ENCODE assay signal across 27 cellular contexts in the genomic region with DNA sequence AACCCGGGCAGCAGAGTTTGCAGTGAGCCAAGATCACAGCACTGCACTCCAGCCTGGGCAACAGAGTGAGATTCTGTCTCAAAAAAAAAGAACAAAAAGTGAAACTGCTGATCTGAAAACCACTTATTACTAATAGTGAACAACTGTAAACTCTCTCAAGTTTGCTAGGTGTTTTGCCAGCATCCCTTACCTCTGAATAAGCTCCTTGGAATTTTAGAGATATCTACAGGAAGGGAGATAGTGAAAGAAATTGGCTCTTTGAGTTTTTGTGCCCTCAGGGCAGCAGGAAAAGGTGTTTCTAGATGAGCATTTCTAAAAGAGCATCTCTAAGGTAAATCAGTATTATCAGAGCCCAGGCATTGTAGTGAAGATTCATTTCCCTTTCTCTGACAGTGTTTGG.
A peak's percentile ranks its signal among the peaks of the same experiment; 100 is the strongest.
DNase-seq lines count a peak whose midpoint lies in the region; ATAC-seq and TF ChIP-seq lines count a peak whose summit lies in the region.
"Had no signal": no experiment of that assay in that cellular context is flagged by ENCODE, and none has a peak within 500 bp of the region (broad histone marks: within the 10 kb centered on the region; RNA-seq: fewer than 3 reads in every experiment).

No MANE protein-coding gene starts in this region.

- no peaks in the 10 kb centered on the region for H3K27me3 Mint-ChIP-seq in stimulated activated naive B cell treated with anti-CD40 and anti-IgM and Interleukin-4, amounts not matched to agents 10 μg/mL and 1 μg/mL and 100 μg/mL, for 72 hours
- H3K27me3 Mint-ChIP-seq: activated B cell treated with CpG ODN at 0.5 μM for 24 hours; activated CD8-positive, alpha-beta memory T cell treated with anti-CD3 and anti-CD28 coated beads, Interleukin-2, amount 10 ng/mL, durations not matched to agents 7 days and 5 days; activated naive CD8-positive, alpha-beta T cell treated with anti-CD3 and anti-CD28 coated beads, Interleukin-2, amount 50 U/mL, for 24 hours had no signal

- CTCF ChIA-PET in HEK293 (lab: Yijun Ruan, JAX) = interaction anchor here (0.5 to 2.5 kb wide), 8 partner anchors 13 to 575 kb away, joined by 3 to 12 read pairs (median 4); no protein-coding TSS in a partner anchor

- peaks cover 0 to 5% of the 10 kb centered on the region in 2 donors for H3K9me3 Mint-ChIP-seq in stimulated activated naive B cell treated with anti-CD40 and anti-IgM and Interleukin-4, amounts not matched to agents 10 μg/mL and 1 μg/mL and 100 μg/mL, for 72 hours
- H3K9me3 Mint-ChIP-seq: activated B cell treated with CpG ODN at 0.5 μM for 24 hours; activated naive CD8-positive, alpha-beta T cell treated with anti-CD3 and anti-CD28 coated beads, Interleukin-2, amount 50 U/mL, for 24 hours; stimulated activated effector memory CD8-positive, alpha-beta T cell treated with anti-CD3 and anti-CD28 coated beads, Interleukin-12 subunit alpha, Interleukin-12 subunit beta, amount 100 ng/mL, for 72 hours had no signal

- H3K4me1 ChIP-seq in HEK293 (ENCODE audit: control insufficient read depth, insufficient read depth, low read length) (no peaks in the 10 kb centered on the region), RWPE2 (ENCODE audit: insufficient read depth, poor library complexity, severe bottlenecking) (peaks cover 7% of the 10 kb centered on the region)
- H3K4me1 ChIP-seq: pancreas, Peyer's patch, upper lobe of left lung had no signal

- peaks cover 15 to 54% of the 10 kb centered on the region in 2 experiments for H3K36me3 ChIP-seq in HEK293 (ENCODE audit: control insufficient read depth in 2 of 2, insufficient read depth in 1 of 2, low read length in 2 of 2)
- H3K36me3 ChIP-seq in RWPE2 (ENCODE audit: low read depth) = peaks cover 23% of the 10 kb centered on the region

- TF ChIP-seq CTCF in HEK293 (tag by site-specific recombination; IDR thresholded peaks at IDR 0.05) = no peak
- TF ChIP-seq CTCF in RWPE2 (IDR thresholded peaks at IDR 0.05; ENCODE audit: poor library complexity, severe bottlenecking) = no peak

- H3K27ac ChIP-seq in HEK293 (ENCODE audit: extremely low read depth, low read depth, low read length) = no peak overlapping the region
- peak overlapping the region; percentile 72 for H3K27ac ChIP-seq in RWPE2 (ENCODE audit: poor library complexity, severe bottlenecking)
- H3K27ac ChIP-seq: pancreas, Peyer's patch, upper lobe of left lung had no signal

- H3K4me1 Mint-ChIP-seq in stimulated activated naive B cell treated with anti-CD40 and anti-IgM and Interleukin-4, amounts not matched to agents 10 μg/mL and 1 μg/mL and 100 μg/mL, for 72 hours = peaks cover 2 to 10% of the 10 kb centered on the region in 2 donors

- no peaks in the 10 kb centered on the region for H3K27me3 ChIP-seq in RWPE2 (ENCODE audit: insufficient read depth, poor library complexity, severe bottlenecking)
- H3K27me3 ChIP-seq: dorsolateral prefrontal cortex, gastroesophageal sphincter, pancreas, Peyer's patch, upper lobe of left lung had no signal

- peak; percentile 36 for DNase-seq in EH (ENCODE audit: low read depth)
- no peak for DNase-seq in RWPE2 (ENCODE audit: low spot score)
- peak; percentile 71 for DNase-seq in islet precursor cell
- DNase-seq in HuH-7.5 (ENCODE audit: low spot score) = no peak
- no peak for DNase-seq in stimulated activated naive B cell treated with anti-CD40 and anti-IgM and Interleukin-4, amounts not matched to agents 10 μg/mL and 1 μg/mL and 100 μg/mL, for 72 hours
- DNase-seq in OCI-M1 (lab: John Stamatoyannopoulos, UW) = no peak
- DNase-seq: activated B cell treated with CpG ODN at 0.5 μM for 24 hours; activated CD4-positive, alpha-beta T cell treated with anti-CD3 and anti-CD28 coated beads, Interleukin-2, amount 50 U/mL, for 4 hours; activated CD8-positive, alpha-beta memory T cell treated with anti-CD3 and anti-CD28 coated beads, Interleukin-2, amount 10 ng/mL, durations not matched to agents 7 days and 5 days; activated naive CD8-positive, alpha-beta T cell treated with anti-CD3 and anti-CD28 coated beads, Interleukin-2, amount 50 U/mL, for 24 hours; activated T-cell treated with anti-CD3 and anti-CD28 coated beads, Interleukin-2, amount 50 U/mL, for 72 hours; dorsolateral prefrontal cortex; GDM1; hippocampal formation; NCI-H1092 treated with DMSO at 0.1 percent for 48 hours; NCI-H1694 treated with DMSO at 0.1 percent for 48 hours; NCI-H2171 treated with DMSO at 0.1 percent for 48 hours; NCI-H524 treated with DMSO at 0.1 percent for 48 hours; NK-92 treated with Interleukin-12 subunit alpha and Interleukin-12 subunit beta, amount 100 ng/mL, for 24 hours; pancreas; Peyer's patch; upper lobe of left lung had no signal

- H3K4me3 Mint-ChIP-seq in stimulated activated naive B cell treated with anti-CD40 and anti-IgM and Interleukin-4, amounts not matched to agents 10 μg/mL and 1 μg/mL and 100 μg/mL, for 72 hours = no peak overlapping the region
- H3K4me3 Mint-ChIP-seq: activated B cell treated with CpG ODN at 0.5 μM for 24 hours; activated CD8-positive, alpha-beta memory T cell treated with anti-CD3 and anti-CD28 coated beads, Interleukin-2, amount 10 ng/mL, durations not matched to agents 7 days and 5 days; activated naive CD8-positive, alpha-beta T cell treated with anti-CD3 and anti-CD28 coated beads, Interleukin-2, amount 50 U/mL, for 24 hours; activated T-cell treated with anti-CD3 and anti-CD28 coated beads, Interleukin-2, amount 50 U/mL, for 72 hours; stimulated activated effector memory CD8-positive, alpha-beta T cell treated with anti-CD3 and anti-CD28 coated beads, Interleukin-12 subunit alpha, Interleukin-12 subunit beta, amount 100 ng/mL, for 72 hours had no signal

- H3K27ac Mint-ChIP-seq in stimulated activated naive B cell treated with anti-CD40 and anti-IgM and Interleukin-4, amounts not matched to agents 10 μg/mL and 1 μg/mL and 100 μg/mL, for 72 hours = no peak overlapping the region
- H3K27ac Mint-ChIP-seq: activated B cell treated with CpG ODN at 0.5 μM for 24 hours; activated CD8-positive, alpha-beta memory T cell treated with anti-CD3 and anti-CD28 coated beads, Interleukin-2, amount 10 ng/mL, durations not matched to agents 7 days and 5 days; activated naive CD8-positive, alpha-beta T cell treated with anti-CD3 and anti-CD28 coated beads, Interleukin-2, amount 50 U/mL, for 24 hours; activated T-cell treated with anti-CD3 and anti-CD28 coated beads, Interleukin-2, amount 50 U/mL, for 72 hours; stimulated activated effector memory CD8-positive, alpha-beta T cell treated with anti-CD3 and anti-CD28 coated beads, Interleukin-12 subunit alpha, Interleukin-12 subunit beta, amount 100 ng/mL, for 72 hours had no signal

- peaks cover 43 to 59% of the 10 kb centered on the region in 2 donors for H3K36me3 Mint-ChIP-seq in stimulated activated naive B cell treated with anti-CD40 and anti-IgM and Interleukin-4, amounts not matched to agents 10 μg/mL and 1 μg/mL and 100 μg/mL, for 72 hours

- H3K9me3 ChIP-seq in HEK293 (ENCODE audit: control insufficient read depth, insufficient read depth, low read depth, low read length) = no peaks in the 10 kb centered on the region
- no peaks in the 10 kb centered on the region for H3K9me3 ChIP-seq in RWPE2 (ENCODE audit: severe bottlenecking)
- H3K9me3 ChIP-seq: gastroesophageal sphincter, pancreas, Peyer's patch, upper lobe of left lung had no signal

- ATAC-seq in RWPE2 (ENCODE audit: low read depth) (peak; percentile 81), HG03175 (IDR thresholded peaks at IDR 0.05; ENCODE audit: unreplicated experiment) (no peak)
- no peak for ATAC-seq in stimulated activated naive B cell treated with anti-CD40 and anti-IgM and Interleukin-4, amounts not matched to agents 10 μg/mL and 1 μg/mL and 100 μg/mL, for 72 hours (replicated peaks)
- ATAC-seq: activated CD8-positive, alpha-beta memory T cell treated with anti-CD3 and anti-CD28 coated beads, Interleukin-2, amount 10 ng/mL, durations not matched to agents 7 days and 5 days; activated naive CD8-positive, alpha-beta T cell treated with anti-CD3 and anti-CD28 coated beads, Interleukin-2, amount 50 U/mL, for 24 hours; activated T-cell treated with anti-CD3 and anti-CD28 coated beads, Interleukin-2, amount 50 U/mL, for 72 hours; gastroesophageal sphincter; K562; pancreas; stimulated activated effector memory CD8-positive, alpha-beta T cell treated with anti-CD3 and anti-CD28 coated beads, Interleukin-12 subunit alpha, Interleukin-12 subunit beta, amount 100 ng/mL, for 72 hours had no signal

- POLR2A ChIA-PET in HEK293 (lab: Yijun Ruan, JAX) = no interaction called here

- no peak overlapping the region for H3K4me3 ChIP-seq in HEK293 (ENCODE audit: low read depth, low read length)
- no peak overlapping the region for H3K4me3 ChIP-seq in RWPE2 (ENCODE audit: severe bottlenecking)
- H3K4me3 ChIP-seq: dorsolateral prefrontal cortex, gastroesophageal sphincter, K562, pancreas, Peyer's patch, upper lobe of left lung had no signal

TF ChIP-seq in HEK293, 187 proteins besides CTCF, POLR2A, EP300 and RAD21:
- TF ChIP-seq, protein P1, sequence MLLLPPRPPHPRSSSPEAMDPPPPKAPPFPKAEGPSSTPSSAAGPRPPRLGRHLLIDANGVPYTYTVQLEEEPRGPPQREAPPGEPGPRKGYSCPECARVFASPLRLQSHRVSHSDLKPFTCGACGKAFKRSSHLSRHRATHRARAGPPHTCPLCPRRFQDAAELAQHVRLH (tag by site-specific recombination; IDR thresholded peaks at IDR 0.05) = no peak
- TF ChIP-seq FEZF1 (tag by site-specific recombination; IDR thresholded peaks at IDR 0.05) = 0 out of 2 replicates have a peak, but pooled peaks have one; percentile 8
TF ChIP-seq in HEK293: peak in this region for 1.

Comparison
In these comparisons a context has a peak if more than half of its experiments do, and no peak if none do; other contexts are left out.
1. DNase-seq: peak in EH (single experiment) and islet precursor cell (single experiment); none in RWPE2 (single experiment), HuH-7.5 (single experiment), stimulated activated naive B cell treated with anti-CD40 and anti-IgM and Interleukin-4, amounts not matched to agents 10 μg/mL and 1 μg/mL and 100 μg/mL, for 72 hours (single experiment) and OCI-M1 (single experiment).